Comparison of ENCODE assay signal across 10 cellular contexts in genomic region chr2:144512421-144513272, GRCh38. TPM values are rescaled to one million over a fixed set of nuclear protein-coding genes. Genes with fewer than 3 reads are reported as not detected.
DNase-seq lines count a peak whose midpoint lies in the region; ATAC-seq, FAIRE-seq and TF ChIP-seq lines count a peak whose summit lies in the region.
"Had no signal": no experiment of that assay in that cellular context is flagged by ENCODE, and none has a peak within 500 bp of the region (broad histone marks: within the 10 kb centered on the region; RNA-seq: fewer than 3 reads in every experiment).

No MANE protein-coding gene starts in this region.

- no peaks in the 10 kb centered on the region for H3K9me3 Mint-ChIP-seq in neural crest cell

- H3K36me3 ChIP-seq in MG63, result peaks cover 22% of the 10 kb centered on the region
- H3K36me3 ChIP-seq in endothelial cell of umbilical vein (ENCODE audit: control insufficient read depth in 2 of 2, extremely low read depth in 1 of 2, insufficient read depth in 2 of 2, low read length in 2 of 2), result no peaks in the 10 kb centered on the region

- H3K9me3 ChIP-seq in AG04450 (ENCODE audit: control insufficient read depth, insufficient read depth, low read length), result no peaks in the 10 kb centered on the region; the same call in 1 of the 2 replicates
- no peaks in the 10 kb centered on the region for H3K9me3 ChIP-seq in MG63
- H3K9me3 ChIP-seq in endothelial cell of umbilical vein (replicated peaks; ENCODE audit: control insufficient read depth, insufficient read depth, low read length), result no peaks in the 10 kb centered on the region

- H3K27me3 ChIP-seq in AG04450 (ENCODE audit: control insufficient read depth, insufficient read depth, low read length) (no peaks in the 10 kb centered on the region), MG63 (no peaks in the 10 kb centered on the region), endothelial cell of umbilical vein (ENCODE audit: control insufficient read depth in 2 of 2, insufficient read depth in 2 of 2, low read length in 2 of 2) (no peaks in the 10 kb centered on the region)

- H3K27me3 Mint-ChIP-seq in neural crest cell (ENCODE audit: low read depth), result peaks cover 15% of the 10 kb centered on the region

- POLR2A ChIA-PET in AG04450 (lab: Yijun Ruan, JAX), result no interaction called here
- POLR2A ChIA-PET in endothelial cell of umbilical vein (lab: Charles Lee), result no interaction called here

- peaks cover 91% of the 10 kb centered on the region for H3K79me2 ChIP-seq in endothelial cell of umbilical vein (ENCODE audit: control insufficient read depth, insufficient read depth, low read length)

- peak overlapping the region; percentile 3 for H3K9ac ChIP-seq in endothelial cell of umbilical vein (replicated peaks; ENCODE audit: extremely low read depth, insufficient read depth, low read length)

- CTCF ChIA-PET in AG04450 (lab: Charles Lee) (no interaction called here), endothelial cell of umbilical vein (lab: Charles Lee) (no interaction called here)

- peak overlapping the region; percentile 92 for H3K4me3 Mint-ChIP-seq in neural crest cell

- DNase-seq in AG04450 (ENCODE audit: low read depth, low spot score), result no peak
- DNase-seq in MG63, result no peak
- DNase-seq in endothelial cell of umbilical vein (ENCODE audit: low read depth, low spot score), result peak; percentile 34
- DNase-seq in neural crest cell (ENCODE audit: low read depth, low spot score), result no peak
- no peak for DNase-seq in NCI-H1436 treated with DMSO at 0.1 percent for 48 hours (lab: John Stamatoyannopoulos, UW)
- no peak for DNase-seq in NCI-H1105 treated with DMSO at 0.1 percent for 48 hours (lab: John Stamatoyannopoulos, UW)
- DNase-seq: activated effector memory CD4-positive, alpha-beta T cell treated with anti-CD3 and anti-CD28 coated beads, Interleukin-2, amount 50 U/mL, for 16 hours; DMS79 treated with DMSO at 0.1 percent for 48 hours had no signal

- no peak overlapping the region for H2AFZ ChIP-seq in endothelial cell of umbilical vein (ENCODE audit: low read depth, low read length)

- peaks cover 16% of the 10 kb centered on the region for H3K36me3 Mint-ChIP-seq in neural crest cell (ENCODE audit: low read depth)

- no peak for ATAC-seq in GM21528 (IDR thresholded peaks at IDR 0.05; ENCODE audit: low FRiP score, unreplicated experiment)
- no peak for ATAC-seq in HG02981 (IDR thresholded peaks at IDR 0.05; ENCODE audit: unreplicated experiment)

- H3K9me1 ChIP-seq in endothelial cell of umbilical vein (replicated peaks; ENCODE audit: control insufficient read depth, extremely low read depth, insufficient read depth, low read length), result no peaks in the 10 kb centered on the region

- peak overlapping the region; percentile 71 for H3K4me2 ChIP-seq in endothelial cell of umbilical vein (ENCODE audit: insufficient read depth, low read length)

- no peak for TF ChIP-seq CTCF in AG04450 (IDR thresholded peaks at IDR 0.05; ENCODE audit: low read depth, low read length)
- no peak for TF ChIP-seq CTCF in endothelial cell of umbilical vein (IDR thresholded peaks at IDR 0.05; ENCODE audit: extremely low read depth in 1 of 2, insufficient read depth in 1 of 2, low read depth in 1 of 2, low read length in 2 of 2)
- TF ChIP-seq CTCF in neural crest cell (conservative IDR thresholded peaks at IDR 0.05), result no peak

- H3K4me3 ChIP-seq in AG04450 (ENCODE audit: low read depth, low read length) (peak overlapping the region; percentile 52; the same call in 1 of the 2 replicates), MG63 (peak overlapping the region; percentile 73), endothelial cell of umbilical vein (replicated peaks in 1 of 3; ENCODE audit: insufficient read depth in 1 of 3, low read depth in 1 of 3, low read length in 3 of 3) (no peak overlapping the region)

- no peak for FAIRE-seq in endothelial cell of umbilical vein (lab: Jason Lieb, UNC)

- peaks cover 48% of the 10 kb centered on the region for H3K4me1 ChIP-seq in endothelial cell of umbilical vein (ENCODE audit: control insufficient read depth, extremely low read depth, insufficient read depth, low read length)

- intact Hi-C loops in endothelial cell of umbilical vein (cut with micrococcal nuclease), result loop anchor here (10.0 kb wide), 4 partner anchors 418 to 1802 kb away; no protein-coding TSS in a partner anchor

- dilution Hi-C loops in endothelial cell of umbilical vein (cut with MboI; ENCODE audit: extremely low pct_ligation_motif_present, low sequenced_read_pairs), result loop anchor here (25.0 kb wide), 1 partner anchor 150 kb away; no protein-coding TSS in a partner anchor

- no peak for TF ChIP-seq POLR2A in endothelial cell of umbilical vein (IDR thresholded peaks at IDR 0.05; ENCODE audit: low read depth, low read length)

- BruUV-seq in endothelial cell of umbilical vein (replicated peaks; lab: Mats Ljungman, UMichigan), result no TSS peak

- peak overlapping the region; percentile 98 for H3K27ac Mint-ChIP-seq in neural crest cell (ENCODE audit: unreplicated experiment)

- peaks cover 78% of the 10 kb centered on the region for H3K4me1 Mint-ChIP-seq in neural crest cell

- H3K27ac ChIP-seq in AG04450 (ENCODE audit: low read depth, low read length) (no peak overlapping the region), endothelial cell of umbilical vein (ENCODE audit: insufficient read depth, low read depth, low read length) (no peak overlapping the region)

- H4K20me1 ChIP-seq in endothelial cell of umbilical vein (replicated peaks; ENCODE audit: control insufficient read depth, extremely low read depth, insufficient read depth, low read length), result no peaks in the 10 kb centered on the region

TF ChIP-seq in endothelial cell of umbilical vein, 7 proteins besides CTCF, POLR2A, EP300 and RAD21:
- no peak for TF ChIP-seq JUN (IDR thresholded peaks at IDR 0.05; ENCODE audit: borderline replicate concordance, insufficient read depth, insufficient read length, low read depth)
- no peak for TF ChIP-seq FOS (IDR thresholded peaks at IDR 0.05; ENCODE audit: borderline replicate concordance, insufficient read depth, low read length)
- TF ChIP-seq MYC (IDR thresholded peaks at IDR 0.05; ENCODE audit: low read depth, low read length), result no peak
- TF ChIP-seq GATA2 (IDR thresholded peaks at IDR 0.05; ENCODE audit: insufficient read depth, insufficient read length, low read depth, low read length), result no peak
- TF ChIP-seq EZH2 (IDR thresholded peaks at IDR 0.05; ENCODE audit: borderline replicate concordance, low read depth, low read length, severe bottlenecking), result no peak
- no peak for TF ChIP-seq POLR2AphosphoS5 (IDR thresholded peaks at IDR 0.05; ENCODE audit: insufficient read depth, low read depth, low read length)
- TF ChIP-seq MAX (IDR thresholded peaks at IDR 0.05; ENCODE audit: insufficient read depth, insufficient read length), result no peak

RNA-seq across cellular contexts. Expression of gene ZEB2, which starts 7.3 kb away (rescaled TPM):
- polyA plus RNA-seq in AG04450 (2011; rRNA removed) (36.1 and 41.7 TPM in 2 replicates), endothelial cell of umbilical vein (14.3 and 17.9 TPM in 2 replicates)
- polyA minus RNA-seq in AG04450 (2011; rRNA and poly(A)+ RNA removed), result 89.1 and 122 TPM in 2 replicates
- total RNA-seq in MG63 (2014; rRNA removed; shearing (Covaris generic); ENCODE audit: low replicate concordance), result 13.3 and 35.1 TPM in 2 replicates
- total RNA-seq in endothelial cell of umbilical vein (44.5 and 49.6 TPM in 2 replicates), neural crest cell (192 and 200 TPM in 2 replicates)
- 18.9 and 19.3 TPM in 2 replicates for polyA plus RNA-seq in endothelial cell of umbilical vein (2011; cell fraction: cytosol; rRNA removed)
- 55.3 and 66.1 TPM in 2 replicates for polyA plus RNA-seq in endothelial cell of umbilical vein (2011; cell fraction: nucleus; rRNA removed)
- polyA plus RNA-seq in endothelial cell of umbilical vein (2012), result 23.0 and 23.7 TPM in 2 replicates
- 88.6 and 114 TPM in 2 replicates for polyA minus RNA-seq in endothelial cell of umbilical vein
- polyA minus RNA-seq in endothelial cell of umbilical vein (2011; cell fraction: cytosol; rRNA and poly(A)+ RNA removed), result 3.0 TPM
- polyA minus RNA-seq in endothelial cell of umbilical vein (2011; cell fraction: nucleus; rRNA and poly(A)+ RNA removed), result 218 and 259 TPM in 2 replicates

Comparison
In these comparisons a context has a peak if more than half of its experiments do, and no peak if none do; other contexts are left out.
1. H3K4me3 ChIP-seq: peak in AG04450 (single experiment) and MG63 (single experiment); none in endothelial cell of umbilical vein (0 of 3).